In the genomic region with DNA sequence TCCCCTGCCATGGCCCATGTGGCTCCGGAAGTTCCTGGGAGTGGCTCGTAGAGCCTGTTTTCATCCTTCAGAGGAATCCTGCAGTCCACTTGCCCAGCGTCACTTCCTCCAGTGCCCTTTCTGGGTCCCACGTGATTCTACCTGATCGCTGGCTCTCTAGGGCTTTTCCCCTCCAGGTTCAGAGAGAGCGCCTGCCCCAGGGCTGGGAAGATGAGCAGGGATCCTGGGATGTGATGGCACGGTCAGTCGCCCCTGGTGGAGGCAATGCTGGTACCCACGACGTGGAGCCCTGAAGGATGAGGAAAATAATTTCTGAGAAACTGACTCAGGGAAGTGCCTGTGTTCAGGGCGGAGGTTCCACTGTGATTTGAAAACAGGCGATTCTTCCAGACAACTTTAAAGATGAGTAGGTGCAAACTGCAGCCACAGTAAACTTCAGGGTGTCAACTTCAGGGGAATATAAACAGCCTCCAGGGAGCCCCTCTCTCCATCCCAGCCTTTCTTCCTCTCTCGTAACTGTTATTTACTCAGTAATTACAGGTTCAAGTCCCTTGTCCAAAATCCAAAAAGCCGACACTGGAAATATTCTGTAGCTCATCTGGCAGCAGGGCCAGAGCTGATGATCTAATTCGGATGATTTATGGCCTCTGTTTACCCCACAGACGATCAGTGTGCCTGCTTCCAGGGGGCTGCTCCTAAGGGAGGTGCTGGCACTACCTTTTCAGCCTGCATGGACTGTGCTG, we compare ENCODE assay signal across 1 cellular context.
A peak's percentile ranks its signal among the peaks of the same experiment; 100 is the strongest.
TF ChIP-seq lines count a peak whose summit lies in the region.

No MANE protein-coding gene starts in this region.

TF ChIP-seq in HepG2, 621 proteins besides CTCF, POLR2A, EP300 and RAD21 (continued from another document):
- TF ChIP-seq, protein P1, sequence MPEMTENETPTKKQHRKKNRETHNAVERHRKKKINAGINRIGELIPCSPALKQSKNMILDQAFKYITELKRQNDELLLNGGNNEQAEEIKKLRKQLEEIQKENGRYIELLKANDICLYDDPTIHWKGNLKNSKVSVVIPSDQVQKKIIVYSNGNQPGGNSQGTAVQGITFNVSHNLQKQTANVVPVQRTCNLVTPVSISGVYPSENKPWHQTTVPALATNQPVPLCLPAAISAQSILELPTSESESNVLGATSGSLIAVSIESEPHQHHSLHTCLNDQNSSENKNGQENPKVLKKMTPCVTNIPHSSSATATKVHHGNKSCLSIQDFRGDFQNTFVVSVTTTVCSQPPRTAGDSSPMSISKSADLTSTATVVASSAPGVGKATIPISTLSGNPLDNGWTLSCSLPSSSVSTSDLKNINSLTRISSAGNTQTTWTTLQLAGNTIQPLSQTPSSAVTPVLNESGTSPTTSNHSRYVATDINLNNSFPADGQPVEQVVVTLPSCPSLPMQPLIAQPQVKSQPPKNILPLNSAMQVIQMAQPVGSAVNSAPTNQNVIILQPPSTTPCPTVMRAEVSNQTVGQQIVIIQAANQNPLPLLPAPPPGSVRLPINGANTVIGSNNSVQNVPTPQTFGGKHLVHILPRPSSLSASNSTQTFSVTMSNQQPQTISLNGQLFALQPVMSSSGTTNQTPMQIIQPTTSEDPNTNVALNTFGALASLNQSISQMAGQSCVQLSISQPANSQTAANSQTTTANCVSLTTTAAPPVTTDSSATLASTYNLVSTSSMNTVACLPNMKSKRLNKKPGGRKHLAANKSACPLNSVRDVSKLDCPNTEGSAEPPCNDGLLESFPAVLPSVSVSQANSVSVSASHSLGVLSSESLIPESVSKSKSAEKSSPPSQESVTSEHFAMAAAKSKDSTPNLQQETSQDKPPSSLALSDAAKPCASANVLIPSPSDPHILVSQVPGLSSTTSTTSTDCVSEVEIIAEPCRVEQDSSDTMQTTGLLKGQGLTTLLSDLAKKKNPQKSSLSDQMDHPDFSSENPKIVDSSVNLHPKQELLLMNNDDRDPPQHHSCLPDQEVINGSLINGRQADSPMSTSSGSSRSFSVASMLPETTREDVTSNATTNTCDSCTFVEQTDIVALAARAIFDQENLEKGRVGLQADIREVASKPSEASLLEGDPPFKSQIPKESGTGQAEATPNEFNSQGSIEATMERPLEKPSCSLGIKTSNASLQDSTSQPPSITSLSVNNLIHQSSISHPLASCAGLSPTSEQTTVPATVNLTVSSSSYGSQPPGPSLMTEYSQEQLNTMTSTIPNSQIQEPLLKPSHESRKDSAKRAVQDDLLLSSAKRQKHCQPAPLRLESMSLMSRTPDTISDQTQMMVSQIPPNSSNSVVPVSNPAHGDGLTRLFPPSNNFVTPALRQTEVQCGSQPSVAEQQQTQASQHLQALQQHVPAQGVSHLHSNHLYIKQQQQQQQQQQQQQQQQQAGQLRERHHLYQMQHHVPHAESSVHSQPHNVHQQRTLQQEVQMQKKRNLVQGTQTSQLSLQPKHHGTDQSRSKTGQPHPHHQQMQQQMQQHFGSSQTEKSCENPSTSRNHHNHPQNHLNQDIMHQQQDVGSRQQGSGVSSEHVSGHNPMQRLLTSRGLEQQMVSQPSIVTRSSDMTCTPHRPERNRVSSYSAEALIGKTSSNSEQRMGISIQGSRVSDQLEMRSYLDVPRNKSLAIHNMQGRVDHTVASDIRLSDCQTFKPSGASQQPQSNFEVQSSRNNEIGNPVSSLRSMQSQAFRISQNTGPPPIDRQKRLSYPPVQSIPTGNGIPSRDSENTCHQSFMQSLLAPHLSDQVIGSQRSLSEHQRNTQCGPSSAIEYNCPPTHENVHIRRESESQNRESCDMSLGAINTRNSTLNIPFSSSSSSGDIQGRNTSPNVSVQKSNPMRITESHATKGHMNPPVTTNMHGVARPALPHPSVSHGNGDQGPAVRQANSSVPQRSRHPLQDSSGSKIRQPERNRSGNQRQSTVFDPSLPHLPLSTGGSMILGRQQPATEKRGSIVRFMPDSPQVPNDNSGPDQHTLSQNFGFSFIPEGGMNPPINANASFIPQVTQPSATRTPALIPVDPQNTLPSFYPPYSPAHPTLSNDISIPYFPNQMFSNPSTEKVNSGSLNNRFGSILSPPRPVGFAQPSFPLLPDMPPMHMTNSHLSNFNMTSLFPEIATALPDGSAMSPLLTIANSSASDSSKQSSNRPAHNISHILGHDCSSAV (CRISPR knock-in tag; IDR thresholded peaks at IDR 0.05; ENCODE audit: borderline replicate concordance): no peak
- TF ChIP-seq PITX1 (CRISPR knock-in tag; IDR thresholded peaks at IDR 0.05) (no peak), ZNF460 (CRISPR knock-in tag; IDR thresholded peaks at IDR 0.05; ENCODE audit: borderline replicate concordance) (no peak), WIZ (CRISPR knock-in tag; IDR thresholded peaks at IDR 0.05) (no peak), ZNF709 (CRISPR knock-in tag; IDR thresholded peaks at IDR 0.05) (no peak), KAT8 (CRISPR knock-in tag; IDR thresholded peaks at IDR 0.05) (no peak), NFIB (CRISPR knock-in tag; IDR thresholded peaks at IDR 0.05; ENCODE audit: borderline replicate concordance) (no peak), HOXA5 (CRISPR knock-in tag; IDR thresholded peaks at IDR 0.05) (no peak), ZFP41 (CRISPR knock-in tag; IDR thresholded peaks at IDR 0.05; ENCODE audit: borderline replicate concordance) (no peak), LCORL (IDR thresholded peaks at IDR 0.05) (0 out of 2 replicates have a peak, but pooled peaks have one; percentile 57), LCORL (CRISPR knock-in tag; IDR thresholded peaks at IDR 0.05) (peak; percentile 69; the same call in 1 of the 2 replicates), DR1 (CRISPR knock-in tag; IDR thresholded peaks at IDR 0.05) (no peak), KDM1A (CRISPR knock-in tag; IDR thresholded peaks at IDR 0.05) (no peak)
- TF ChIP-seq, protein P2, sequence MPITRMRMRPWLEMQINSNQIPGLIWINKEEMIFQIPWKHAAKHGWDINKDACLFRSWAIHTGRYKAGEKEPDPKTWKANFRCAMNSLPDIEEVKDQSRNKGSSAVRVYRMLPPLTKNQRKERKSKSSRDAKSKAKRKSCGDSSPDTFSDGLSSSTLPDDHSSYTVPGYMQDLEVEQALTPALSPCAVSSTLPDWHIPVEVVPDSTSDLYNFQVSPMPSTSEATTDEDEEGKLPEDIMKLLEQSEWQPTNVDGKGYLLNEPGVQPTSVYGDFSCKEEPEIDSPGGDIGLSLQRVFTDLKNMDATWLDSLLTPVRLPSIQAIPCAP (CRISPR knock-in tag; IDR thresholded peaks at IDR 0.05; ENCODE audit: low read depth): no peak
- TF ChIP-seq, protein P3, sequence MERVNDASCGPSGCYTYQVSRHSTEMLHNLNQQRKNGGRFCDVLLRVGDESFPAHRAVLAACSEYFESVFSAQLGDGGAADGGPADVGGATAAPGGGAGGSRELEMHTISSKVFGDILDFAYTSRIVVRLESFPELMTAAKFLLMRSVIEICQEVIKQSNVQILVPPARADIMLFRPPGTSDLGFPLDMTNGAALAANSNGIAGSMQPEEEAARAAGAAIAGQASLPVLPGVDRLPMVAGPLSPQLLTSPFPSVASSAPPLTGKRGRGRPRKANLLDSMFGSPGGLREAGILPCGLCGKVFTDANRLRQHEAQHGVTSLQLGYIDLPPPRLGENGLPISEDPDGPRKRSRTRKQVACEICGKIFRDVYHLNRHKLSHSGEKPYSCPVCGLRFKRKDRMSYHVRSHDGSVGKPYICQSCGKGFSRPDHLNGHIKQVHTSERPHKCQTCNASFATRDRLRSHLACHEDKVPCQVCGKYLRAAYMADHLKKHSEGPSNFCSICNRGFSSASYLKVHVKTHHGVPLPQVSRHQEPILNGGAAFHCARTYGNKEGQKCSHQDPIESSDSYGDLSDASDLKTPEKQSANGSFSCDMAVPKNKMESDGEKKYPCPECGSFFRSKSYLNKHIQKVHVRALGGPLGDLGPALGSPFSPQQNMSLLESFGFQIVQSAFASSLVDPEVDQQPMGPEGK (CRISPR knock-in tag; IDR thresholded peaks at IDR 0.05): 0 out of 2 replicates have a peak, but pooled peaks have one; percentile 20
- TF ChIP-seq, protein P4, sequence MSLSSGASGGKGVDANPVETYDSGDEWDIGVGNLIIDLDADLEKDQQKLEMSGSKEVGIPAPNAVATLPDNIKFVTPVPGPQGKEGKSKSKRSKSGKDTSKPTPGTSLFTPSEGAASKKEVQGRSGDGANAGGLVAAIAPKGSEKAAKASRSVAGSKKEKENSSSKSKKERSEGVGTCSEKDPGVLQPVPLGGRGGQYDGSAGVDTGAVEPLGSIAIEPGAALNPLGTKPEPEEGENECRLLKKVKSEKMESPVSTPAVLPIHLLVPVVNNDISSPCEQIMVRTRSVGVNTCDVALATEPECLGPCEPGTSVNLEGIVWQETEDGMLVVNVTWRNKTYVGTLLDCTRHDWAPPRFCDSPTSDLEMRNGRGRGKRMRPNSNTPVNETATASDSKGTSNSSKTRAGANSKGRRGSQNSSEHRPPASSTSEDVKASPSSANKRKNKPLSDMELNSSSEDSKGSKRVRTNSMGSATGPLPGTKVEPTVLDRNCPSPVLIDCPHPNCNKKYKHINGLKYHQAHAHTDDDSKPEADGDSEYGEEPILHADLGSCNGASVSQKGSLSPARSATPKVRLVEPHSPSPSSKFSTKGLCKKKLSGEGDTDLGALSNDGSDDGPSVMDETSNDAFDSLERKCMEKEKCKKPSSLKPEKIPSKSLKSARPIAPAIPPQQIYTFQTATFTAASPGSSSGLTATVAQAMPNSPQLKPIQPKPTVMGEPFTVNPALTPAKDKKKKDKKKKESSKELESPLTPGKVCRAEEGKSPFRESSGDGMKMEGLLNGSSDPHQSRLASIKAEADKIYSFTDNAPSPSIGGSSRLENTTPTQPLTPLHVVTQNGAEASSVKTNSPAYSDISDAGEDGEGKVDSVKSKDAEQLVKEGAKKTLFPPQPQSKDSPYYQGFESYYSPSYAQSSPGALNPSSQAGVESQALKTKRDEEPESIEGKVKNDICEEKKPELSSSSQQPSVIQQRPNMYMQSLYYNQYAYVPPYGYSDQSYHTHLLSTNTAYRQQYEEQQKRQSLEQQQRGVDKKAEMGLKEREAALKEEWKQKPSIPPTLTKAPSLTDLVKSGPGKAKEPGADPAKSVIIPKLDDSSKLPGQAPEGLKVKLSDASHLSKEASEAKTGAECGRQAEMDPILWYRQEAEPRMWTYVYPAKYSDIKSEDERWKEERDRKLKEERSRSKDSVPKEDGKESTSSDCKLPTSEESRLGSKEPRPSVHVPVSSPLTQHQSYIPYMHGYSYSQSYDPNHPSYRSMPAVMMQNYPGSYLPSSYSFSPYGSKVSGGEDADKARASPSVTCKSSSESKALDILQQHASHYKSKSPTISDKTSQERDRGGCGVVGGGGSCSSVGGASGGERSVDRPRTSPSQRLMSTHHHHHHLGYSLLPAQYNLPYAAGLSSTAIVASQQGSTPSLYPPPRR (CRISPR knock-in tag; IDR thresholded peaks at IDR 0.05; ENCODE audit: borderline replicate concordance): peak; percentile 18; the same call in 1 of the 2 replicates
